ENCODE assay signal across 24 cellular contexts in the genomic region with DNA sequence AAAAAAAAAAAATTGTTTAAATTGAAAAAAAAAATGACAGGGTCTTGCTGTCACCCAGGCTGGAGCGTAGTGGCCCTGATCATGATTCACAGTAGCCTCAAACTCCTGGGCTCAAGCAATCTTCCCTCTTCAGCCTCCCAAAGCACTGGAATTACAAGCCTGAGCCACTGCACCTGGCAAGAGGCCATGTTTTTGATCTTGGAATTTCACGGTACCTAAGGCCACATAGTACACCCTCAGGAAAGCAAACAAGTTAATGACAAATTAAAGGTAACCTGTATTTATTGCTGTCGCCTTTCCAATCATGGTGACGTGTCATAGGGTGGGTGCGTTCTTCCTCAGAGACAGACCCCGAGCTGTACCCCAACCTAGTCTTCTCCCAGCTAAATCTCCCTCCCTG.
"Had no signal": no experiment of that assay in that cellular context is flagged by ENCODE, and none has a peak within 500 bp of the region (broad histone marks: within the 10 kb centered on the region; RNA-seq: fewer than 3 reads in every experiment).

No MANE protein-coding gene starts in this region.

- DNase-seq: activated CD4-positive, alpha-beta T cell treated with anti-CD3 and anti-CD28 coated beads, Interleukin-2, amount 10 ng/mL, durations not matched to agents 24 days and 14 days; activated CD4-positive, alpha-beta T cell treated with anti-CD3 and anti-CD28 coated beads, Interleukin-2, amount 50 U/mL, for 4 hours; activated CD8-positive, alpha-beta T cell treated with anti-CD3 and anti-CD28 coated beads for 36 hours; activated effector memory CD4-positive, alpha-beta T cell treated with anti-CD3 and anti-CD28 coated beads, Interleukin-2, amount 50 U/mL, for 16 hours; activated naive CD4-positive, alpha-beta T cell; activated naive CD4-positive, alpha-beta T cell treated with anti-CD3 and anti-CD28 coated beads, Interleukin-2, amount 50 U/mL, for 16 hours; activated naive CD8-positive, alpha-beta T cell treated with anti-CD3 and anti-CD28 coated beads for 36 hours; activated T-cell treated with anti-CD3 and anti-CD28 coated beads, Interleukin-2, amount 50 U/mL, for 1 hour; activated T-cell treated with anti-CD3 and anti-CD28 coated beads, Interleukin-2, amount 50 U/mL, for 72 hours; amygdala; body of pancreas; NCI-H1048; NCI-H1105 treated with DMSO at 0.1 percent for 48 hours; NCI-H1436; NCI-H1694; NCI-H2081 treated with DMSO at 0.1 percent for 48 hours; NCI-H226; NCI-H510A; NCI-H774; SIG-M5; T-helper 1 cell; T-helper 2 cell; T-helper 9 cell had no signal

- FAIRE-seq: RCC 7860 had no signal
